1 cellular context compared by ENCODE assay signal in the genomic region with DNA sequence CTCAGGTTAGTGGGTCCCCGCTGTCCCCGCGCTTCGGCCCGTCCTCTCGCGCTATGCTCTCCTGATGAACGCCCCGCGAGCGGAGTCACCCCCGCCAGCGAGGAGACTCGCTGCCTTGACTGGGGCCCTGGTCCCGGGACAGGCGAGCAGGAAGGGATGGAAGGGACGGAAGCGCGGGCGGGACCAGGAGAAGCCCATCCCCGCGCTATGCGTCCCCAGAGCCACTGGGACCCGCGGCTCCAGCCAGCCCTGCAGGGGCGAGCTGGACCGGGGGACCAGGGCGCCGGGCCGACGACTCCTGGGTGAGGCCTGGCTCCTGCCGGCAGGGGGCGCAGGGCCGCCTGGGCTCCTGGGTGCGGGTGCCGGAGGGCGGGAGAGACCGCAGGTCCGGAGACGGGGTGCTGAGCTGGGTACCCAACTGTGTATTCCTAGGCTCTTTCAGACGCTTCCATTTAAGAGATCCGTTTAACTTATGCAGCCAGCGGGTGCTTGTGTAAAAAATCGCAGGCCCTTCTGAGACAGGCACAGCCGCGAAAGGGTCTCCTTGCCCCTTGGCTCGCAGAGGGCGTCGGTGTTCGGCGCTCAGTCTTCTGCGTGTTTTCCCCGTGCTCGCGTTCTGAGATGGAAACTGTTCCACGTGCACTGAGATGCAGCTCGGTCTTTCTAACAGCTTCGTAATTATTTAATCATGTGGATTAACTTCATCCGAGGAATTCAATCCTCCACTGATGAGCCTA.
TF ChIP-seq lines count a peak whose summit lies in the region.

No MANE protein-coding gene starts in this region.

TF ChIP-seq in HepG2, 621 proteins besides CTCF, POLR2A, EP300 and RAD21 (continued from another document and continues in another):
- TF ChIP-seq, protein P1, sequence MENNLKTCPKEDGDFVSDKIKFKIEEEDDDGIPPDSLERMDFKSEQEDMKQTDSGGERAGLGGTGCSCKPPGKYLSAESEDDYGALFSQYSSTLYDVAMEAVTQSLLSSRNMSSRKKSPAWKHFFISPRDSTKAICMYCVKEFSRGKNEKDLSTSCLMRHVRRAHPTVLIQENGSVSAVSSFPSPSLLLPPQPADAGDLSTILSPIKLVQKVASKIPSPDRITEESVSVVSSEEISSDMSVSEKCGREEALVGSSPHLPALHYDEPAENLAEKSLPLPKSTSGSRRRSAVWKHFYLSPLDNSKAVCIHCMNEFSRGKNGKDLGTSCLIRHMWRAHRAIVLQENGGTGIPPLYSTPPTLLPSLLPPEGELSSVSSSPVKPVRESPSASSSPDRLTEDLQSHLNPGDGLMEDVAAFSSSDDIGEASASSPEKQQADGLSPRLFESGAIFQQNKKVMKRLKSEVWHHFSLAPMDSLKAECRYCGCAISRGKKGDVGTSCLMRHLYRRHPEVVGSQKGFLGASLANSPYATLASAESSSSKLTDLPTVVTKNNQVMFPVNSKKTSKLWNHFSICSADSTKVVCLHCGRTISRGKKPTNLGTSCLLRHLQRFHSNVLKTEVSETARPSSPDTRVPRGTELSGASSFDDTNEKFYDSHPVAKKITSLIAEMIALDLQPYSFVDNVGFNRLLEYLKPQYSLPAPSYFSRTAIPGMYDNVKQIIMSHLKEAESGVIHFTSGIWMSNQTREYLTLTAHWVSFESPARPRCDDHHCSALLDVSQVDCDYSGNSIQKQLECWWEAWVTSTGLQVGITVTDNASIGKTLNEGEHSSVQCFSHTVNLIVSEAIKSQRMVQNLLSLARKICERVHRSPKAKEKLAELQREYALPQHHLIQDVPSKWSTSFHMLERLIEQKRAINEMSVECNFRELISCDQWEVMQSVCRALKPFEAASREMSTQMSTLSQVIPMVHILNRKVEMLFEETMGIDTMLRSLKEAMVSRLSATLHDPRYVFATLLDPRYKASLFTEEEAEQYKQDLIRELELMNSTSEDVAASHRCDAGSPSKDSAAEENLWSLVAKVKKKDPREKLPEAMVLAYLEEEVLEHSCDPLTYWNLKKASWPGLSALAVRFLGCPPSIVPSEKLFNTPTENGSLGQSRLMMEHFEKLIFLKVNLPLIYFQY (CRISPR knock-in tag; IDR thresholded peaks at IDR 0.05; ENCODE audit: borderline replicate concordance): peak; percentile 84; the same call in 1 of the 2 replicates
- TF ChIP-seq SRSF1 (optimal IDR thresholded peaks at IDR 0.05; ENCODE audit: low read depth, low read length): no peak
- no peak for TF ChIP-seq KDM5A (IDR thresholded peaks at IDR 0.05; ENCODE audit: borderline replicate concordance, low read length)
- no peak for TF ChIP-seq ATM (IDR thresholded peaks at IDR 0.05; ENCODE audit: borderline replicate concordance)
- no peak for TF ChIP-seq ZNF317 (CRISPR knock-in tag; IDR thresholded peaks at IDR 0.05)
- TF ChIP-seq HOXA3 (CRISPR knock-in tag; IDR thresholded peaks at IDR 0.05): peak; percentile 38; the same call in 1 of the 2 replicates
- TF ChIP-seq, protein P2, sequence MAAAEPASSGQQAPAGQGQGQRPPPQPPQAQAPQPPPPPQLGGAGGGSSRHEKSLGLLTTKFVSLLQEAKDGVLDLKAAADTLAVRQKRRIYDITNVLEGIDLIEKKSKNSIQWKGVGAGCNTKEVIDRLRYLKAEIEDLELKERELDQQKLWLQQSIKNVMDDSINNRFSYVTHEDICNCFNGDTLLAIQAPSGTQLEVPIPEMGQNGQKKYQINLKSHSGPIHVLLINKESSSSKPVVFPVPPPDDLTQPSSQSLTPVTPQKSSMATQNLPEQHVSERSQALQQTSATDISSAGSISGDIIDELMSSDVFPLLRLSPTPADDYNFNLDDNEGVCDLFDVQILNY (CRISPR knock-in tag; conservative IDR thresholded peaks at IDR 0.05): 0 out of 2 replicates have a peak, but pooled peaks have one; percentile 58
- no peak for TF ChIP-seq SMARCE1 (IDR thresholded peaks at IDR 0.05; ENCODE audit: borderline replicate concordance)
- peak; percentile 28; the same call in 1 of the 2 replicates for TF ChIP-seq SAP130 (CRISPR knock-in tag; IDR thresholded peaks at IDR 0.05; ENCODE audit: low read depth)
- 0 out of 2 replicates have a peak, but pooled peaks have one; percentile 47 for TF ChIP-seq ZNF788 (CRISPR knock-in tag; IDR thresholded peaks at IDR 0.05; ENCODE audit: borderline replicate concordance)
- TF ChIP-seq, protein P3, sequence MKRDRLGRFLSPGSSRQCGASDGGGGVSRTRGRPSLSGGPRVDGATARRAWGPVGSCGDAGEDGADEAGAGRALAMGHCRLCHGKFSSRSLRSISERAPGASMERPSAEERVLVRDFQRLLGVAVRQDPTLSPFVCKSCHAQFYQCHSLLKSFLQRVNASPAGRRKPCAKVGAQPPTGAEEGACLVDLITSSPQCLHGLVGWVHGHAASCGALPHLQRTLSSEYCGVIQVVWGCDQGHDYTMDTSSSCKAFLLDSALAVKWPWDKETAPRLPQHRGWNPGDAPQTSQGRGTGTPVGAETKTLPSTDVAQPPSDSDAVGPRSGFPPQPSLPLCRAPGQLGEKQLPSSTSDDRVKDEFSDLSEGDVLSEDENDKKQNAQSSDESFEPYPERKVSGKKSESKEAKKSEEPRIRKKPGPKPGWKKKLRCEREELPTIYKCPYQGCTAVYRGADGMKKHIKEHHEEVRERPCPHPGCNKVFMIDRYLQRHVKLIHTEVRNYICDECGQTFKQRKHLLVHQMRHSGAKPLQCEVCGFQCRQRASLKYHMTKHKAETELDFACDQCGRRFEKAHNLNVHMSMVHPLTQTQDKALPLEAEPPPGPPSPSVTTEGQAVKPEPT (CRISPR knock-in tag; IDR thresholded peaks at IDR 0.05; ENCODE audit: low read depth): no peak
- TF ChIP-seq GATAD1 (CRISPR knock-in tag; IDR thresholded peaks at IDR 0.05): no peak
- TF ChIP-seq KLF6 (CRISPR knock-in tag; IDR thresholded peaks at IDR 0.05): 0 out of 2 replicates have a peak, but pooled peaks have one; percentile 35
- no peak for TF ChIP-seq ZNF546 (CRISPR knock-in tag; conservative IDR thresholded peaks at IDR 0.05)
- TF ChIP-seq XBP1 (CRISPR knock-in tag; IDR thresholded peaks at IDR 0.05): no peak
- peak; percentile 67; the same call in 1 of the 2 replicates for TF ChIP-seq ZNF768 (CRISPR knock-in tag; IDR thresholded peaks at IDR 0.05)
- TF ChIP-seq CHD4 (IDR thresholded peaks at IDR 0.05; ENCODE audit: borderline replicate concordance, low read length): no peak
- TF ChIP-seq SIX1 (CRISPR knock-in tag; IDR thresholded peaks at IDR 0.05; ENCODE audit: borderline replicate concordance): no peak
- TF ChIP-seq MTA3 (CRISPR knock-in tag; IDR thresholded peaks at IDR 0.05): no peak
- no peak for TF ChIP-seq ZFP62 (CRISPR knock-in tag; IDR thresholded peaks at IDR 0.05)
- TF ChIP-seq ZNF704 (CRISPR knock-in tag; IDR thresholded peaks at IDR 0.05; ENCODE audit: borderline replicate concordance): 0 out of 2 replicates have a peak, but pooled peaks have one; percentile 35
- no peak for TF ChIP-seq HNF1B (CRISPR knock-in tag; IDR thresholded peaks at IDR 0.05)
- TF ChIP-seq, protein P4, sequence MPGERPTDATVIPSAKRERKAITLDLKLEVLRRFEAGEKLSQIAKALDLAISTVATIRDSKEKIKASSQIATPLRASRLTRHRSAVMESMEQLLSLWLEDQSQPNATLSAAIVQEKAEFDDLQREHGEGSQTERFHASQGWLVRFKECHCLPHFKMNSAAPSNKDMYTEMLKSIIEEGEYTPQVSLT (CRISPR knock-in tag; IDR thresholded peaks at IDR 0.05; ENCODE audit: borderline replicate concordance, low read depth): no peak
- no peak for TF ChIP-seq ZNF510 (CRISPR knock-in tag; IDR thresholded peaks at IDR 0.05; ENCODE audit: low read depth)
- no peak for TF ChIP-seq ZNF557 (CRISPR knock-in tag; IDR thresholded peaks at IDR 0.05)
- no peak for TF ChIP-seq ZNF761 (CRISPR knock-in tag; conservative IDR thresholded peaks at IDR 0.05)
- no peak for TF ChIP-seq ATAD3A (CRISPR knock-in tag; IDR thresholded peaks at IDR 0.05)
- TF ChIP-seq, protein P5, sequence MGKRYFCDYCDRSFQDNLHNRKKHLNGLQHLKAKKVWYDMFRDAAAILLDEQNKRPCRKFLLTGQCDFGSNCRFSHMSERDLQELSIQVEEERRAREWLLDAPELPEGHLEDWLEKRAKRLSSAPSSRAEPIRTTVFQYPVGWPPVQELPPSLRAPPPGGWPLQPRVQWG (CRISPR knock-in tag; IDR thresholded peaks at IDR 0.05; ENCODE audit: borderline replicate concordance, low read depth): no peak
- peak; percentile 24; the same call in 1 of the 2 replicates for TF ChIP-seq PCBP1 (IDR thresholded peaks at IDR 0.05; ENCODE audit: borderline replicate concordance, low read depth, low read length)
- TF ChIP-seq GZF1 (CRISPR knock-in tag; IDR thresholded peaks at IDR 0.05): no peak
- no peak for TF ChIP-seq SP140L (CRISPR knock-in tag; IDR thresholded peaks at IDR 0.05; ENCODE audit: borderline replicate concordance)
- TF ChIP-seq ZBTB38 (CRISPR knock-in tag; IDR thresholded peaks at IDR 0.05): 0 out of 2 replicates have a peak, but pooled peaks have one; percentile 41
- TF ChIP-seq, protein P6, sequence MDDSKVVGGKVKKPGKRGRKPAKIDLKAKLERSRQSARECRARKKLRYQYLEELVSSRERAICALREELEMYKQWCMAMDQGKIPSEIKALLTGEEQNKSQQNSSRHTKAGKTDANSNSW (CRISPR knock-in tag; IDR thresholded peaks at IDR 0.05; ENCODE audit: borderline replicate concordance): no peak
- peak; percentile 69 for TF ChIP-seq AGO1 (IDR thresholded peaks at IDR 0.05; ENCODE audit: low read depth, low read length, poor library complexity, severe bottlenecking)
- TF ChIP-seq SRF (IDR thresholded peaks at IDR 0.05; ENCODE audit: low read depth, low read length): no peak
- TF ChIP-seq ZNF792 (CRISPR knock-in tag; IDR thresholded peaks at IDR 0.05): no peak
- peak; percentile 69; the same call in 1 of the 2 replicates for TF ChIP-seq ZBTB7B (CRISPR knock-in tag; IDR thresholded peaks at IDR 0.05)
- TF ChIP-seq ZNF670 (CRISPR knock-in tag; IDR thresholded peaks at IDR 0.05; ENCODE audit: borderline replicate concordance): no peak
- TF ChIP-seq ZBTB4 (CRISPR knock-in tag; IDR thresholded peaks at IDR 0.05; ENCODE audit: borderline replicate concordance): no peak
- no peak for TF ChIP-seq MAFG (CRISPR knock-in tag; IDR thresholded peaks at IDR 0.05)
- TF ChIP-seq ZNF629 (CRISPR knock-in tag; conservative IDR thresholded peaks at IDR 0.05): no peak
- TF ChIP-seq ZFP36L1 (CRISPR knock-in tag; IDR thresholded peaks at IDR 0.05): peak; percentile 64; the same call in 1 of the 2 replicates
- TF ChIP-seq PBX3 (CRISPR knock-in tag; IDR thresholded peaks at IDR 0.05; ENCODE audit: borderline replicate concordance): no peak
- TF ChIP-seq ZNF337 (CRISPR knock-in tag; IDR thresholded peaks at IDR 0.05; ENCODE audit: borderline replicate concordance, low read depth): no peak
- TF ChIP-seq ZBTB37 (CRISPR knock-in tag; IDR thresholded peaks at IDR 0.05): no peak
- no peak for TF ChIP-seq ELF1 (CRISPR knock-in tag; IDR thresholded peaks at IDR 0.05)
